8 cellular contexts compared by ENCODE assay signal in genomic region chr15:69394556-69395282, GRCh38. TPM values are rescaled to one million over a fixed set of nuclear protein-coding genes. Genes with fewer than 3 reads are reported as not detected.
A peak's percentile ranks its signal among the peaks of the same experiment; 100 is the strongest.
DNase-seq lines count a peak whose midpoint lies in the region; ATAC-seq and TF ChIP-seq lines count a peak whose summit lies in the region.

No MANE protein-coding gene starts in this region.

- H3K4me3 ChIP-seq in OCI-LY1 (ENCODE audit: low read depth, low read length, poor library complexity, severe bottlenecking) (peak overlapping the region; percentile 24), epithelial cell of esophagus (ENCODE audit: low read length) (no peak overlapping the region)

- H4K20me1 ChIP-seq in OCI-LY1 (ENCODE audit: insufficient read depth, low read length) = no peaks in the 10 kb centered on the region

- H3F3A ChIP-seq in OCI-LY1 (ENCODE audit: insufficient read depth, low read length) = no peaks in the 10 kb centered on the region

- no peaks in the 10 kb centered on the region for H3K79me2 ChIP-seq in OCI-LY1 (ENCODE audit: insufficient read depth, low read length)

- H3K9me3 ChIP-seq in OCI-LY1 (ENCODE audit: low read length) = no peaks in the 10 kb centered on the region

- H3K9me2 ChIP-seq in OCI-LY1 (ENCODE audit: low read depth, low read length) = no peaks in the 10 kb centered on the region

- H2AFZ ChIP-seq in OCI-LY1 (ENCODE audit: low read length) = no peak overlapping the region

- TF ChIP-seq CTCF in OCI-LY1 (IDR thresholded peaks at IDR 0.05; ENCODE audit: low read length) = peak; percentile 87
- TF ChIP-seq CTCF in epithelial cell of esophagus (IDR thresholded peaks at IDR 0.05; ENCODE audit: insufficient read depth, low read depth, low read length, missing control alignments) = peak; percentile 93

- H3K4me2 ChIP-seq in OCI-LY1 (ENCODE audit: low read length) = peak overlapping the region; percentile 48

- peaks cover 4% of the 10 kb centered on the region for H3K4me1 ChIP-seq in OCI-LY1 (ENCODE audit: insufficient read depth, low read length, severe bottlenecking)

- H3K36me3 ChIP-seq in OCI-LY1 (ENCODE audit: insufficient read depth, low read length) = no peaks in the 10 kb centered on the region

- no peaks in the 10 kb centered on the region for H3K27me3 ChIP-seq in OCI-LY1 (ENCODE audit: insufficient read depth, low read length)

- no peak overlapping the region for H3K27ac ChIP-seq in OCI-LY1 (ENCODE audit: low read depth, low read length, poor library complexity, severe bottlenecking)

- H3K9ac ChIP-seq in OCI-LY1 (ENCODE audit: low read length) = no peak overlapping the region; the same call in 1 of the 2 replicates

- ATAC-seq in HG02763 (IDR thresholded peaks at IDR 0.05; ENCODE audit: unreplicated experiment) = peak; percentile 51
- no peak for ATAC-seq in HG03565 (IDR thresholded peaks at IDR 0.05; ENCODE audit: unreplicated experiment)

- DNase-seq in EH (ENCODE audit: low read depth) = peak; percentile 75
- DNase-seq in activated CD8-positive, alpha-beta memory T cell treated with anti-CD3 and anti-CD28 coated beads, Interleukin-2, amount 50 U/mL, for 4 hours = peak; percentile 87
- DNase-seq in epithelial cell of esophagus (ENCODE audit: low read depth) = peak; percentile 67
- peak; percentile 77 for DNase-seq in myocyte (ENCODE audit: low read depth)
- peak; percentile 60 to 78 for DNase-seq in stimulated activated CD8-positive, alpha-beta memory T cell treated with anti-CD3 and anti-CD28 coated beads, Interleukin-4, amount 100 ng/mL, for 4 hours (ENCODE audit: low read depth in 2 of 2, low spot score in 1 of 2)

RNA-seq across cellular contexts. Expression of gene KIF23, which starts 19.4 kb away (rescaled TPM):
- 12.0 and 20.7 TPM in 2 replicates for total RNA-seq in myocyte
- 6.8 TPM for polyA plus RNA-seq in myocyte (2012)

RNA-seq across cellular contexts. Expression of gene RPLP1, which starts 57.9 kb away (rescaled TPM):
- 218 and 264 TPM in 2 replicates for total RNA-seq in myocyte
- 2,643 TPM for polyA plus RNA-seq in myocyte (2012)
